In genomic region chr3:196120291-196120951, GRCh38 we compare ENCODE assay signal across 1 cellular context.
TF ChIP-seq lines count a peak whose summit lies in the region.

No MANE protein-coding gene starts in this region.

TF ChIP-seq in WTC11, 78 proteins besides CTCF, POLR2A, EP300 and RAD21 (continued from another document):
- TF ChIP-seq CBFB (CRISPR knock-in tag; IDR thresholded peaks at IDR 0.05; ENCODE audit: low read depth) = no peak
